ENCODE assay signal across 8 cellular contexts in genomic region chr14:95319312-95320075, GRCh38. TPM values are rescaled to one million over a fixed set of nuclear protein-coding genes. Genes with fewer than 3 reads are reported as not detected.
DNase-seq lines count a peak whose midpoint lies in the region; ATAC-seq and TF ChIP-seq lines count a peak whose summit lies in the region.

TSS of gene CLMN (minus strand) at chr14:95319908. CDS start at chr14:95319792, 116 bp downstream.

- H3K4me3 Mint-ChIP-seq in GM23338: peak within 1 kb of the TSS; percentile 83
- H3K4me3 Mint-ChIP-seq in activated naive CD8-positive, alpha-beta T cell: peak within 1 kb of the TSS; percentile 78

- peak within 1 kb of the TSS; percentile 40; the same call in 1 of the 2 replicates for H3K9ac ChIP-seq in DND-41 (ENCODE audit: low read depth, low read length)

- no peaks in the 10 kb centered on the region for H3K36me3 Mint-ChIP-seq in GM23338 (ENCODE audit: low read depth)
- no peaks in the 10 kb centered on the region for H3K36me3 Mint-ChIP-seq in activated naive CD8-positive, alpha-beta T cell

- H3K4me1 ChIP-seq in DND-41 (ENCODE audit: insufficient read depth, low read length) (peaks cover 13% of the 10 kb centered on the region), GM23338 (ENCODE audit: insufficient read depth) (peaks cover 16% of the 10 kb centered on the region), left ventricle myocardium inferior (peaks cover 45% of the 10 kb centered on the region)

- no peaks in the 10 kb centered on the region for H3F3A ChIP-seq in GM23338 (replicated peaks; ENCODE audit: low read depth)

- peaks cover 22% of the 10 kb centered on the region for H3K27me3 Mint-ChIP-seq in GM23338 (ENCODE audit: insufficient read depth, low read depth, poor library complexity)
- H3K27me3 Mint-ChIP-seq in activated naive CD8-positive, alpha-beta T cell: peaks cover 7% of the 10 kb centered on the region

- intact Hi-C loops in left ventricle myocardium inferior (cut with micrococcal nuclease): no loop called here

- no peaks in the 10 kb centered on the region for H3K36me3 ChIP-seq in DND-41 (ENCODE audit: insufficient read depth, low read length)
- H3K36me3 ChIP-seq in GM23338 (ENCODE audit: insufficient read depth): no peaks in the 10 kb centered on the region
- no peaks in the 10 kb centered on the region for H3K36me3 ChIP-seq in left ventricle myocardium inferior

- TF ChIP-seq CTCF in DND-41 (IDR thresholded peaks at IDR 0.05; ENCODE audit: borderline replicate concordance, extremely low read depth, low read length, poor library complexity, severe bottlenecking) (no peak), GM23338 (conservative IDR thresholded peaks at IDR 0.05; ENCODE audit: low read depth in 2 of 2) (no peak), left ventricle myocardium inferior (IDR thresholded peaks at IDR 0.05; ENCODE audit: borderline replicate concordance) (peak; percentile 8)

- no peak within 1 kb of the TSS for H3K27ac Mint-ChIP-seq in GM23338
- H3K27ac Mint-ChIP-seq in activated naive CD8-positive, alpha-beta T cell: no peak within 1 kb of the TSS

- H2AFZ ChIP-seq in DND-41 (ENCODE audit: low read depth, low read length) (no peak within 1 kb of the TSS; the same call in 1 of the 2 replicates), GM23338 (peak within 1 kb of the TSS; percentile 96)

- no peaks in the 10 kb centered on the region for H3K9me2 ChIP-seq in GM23338 (ENCODE audit: insufficient read depth)

- H3K4me2 ChIP-seq in DND-41 (ENCODE audit: insufficient read depth, low read length) (peak within 1 kb of the TSS; percentile 63), GM23338 (peak within 1 kb of the TSS; percentile 92)

- peaks cover 15% of the 10 kb centered on the region for H3K4me1 Mint-ChIP-seq in GM23338
- H3K4me1 Mint-ChIP-seq in activated naive CD8-positive, alpha-beta T cell (ENCODE audit: low read depth): peaks cover 13% of the 10 kb centered on the region

- H3K27me3 ChIP-seq in DND-41 (ENCODE audit: insufficient read depth, low read length, poor library complexity) (peaks cover 17% of the 10 kb centered on the region), GM23338 (ENCODE audit: insufficient read depth) (peaks cover 32% of the 10 kb centered on the region), left ventricle myocardium inferior (ENCODE audit: low read depth) (peaks cover 4% of the 10 kb centered on the region)

- H3K79me2 ChIP-seq in DND-41 (ENCODE audit: insufficient read depth, low read length) (no peaks in the 10 kb centered on the region), GM23338 (replicated peaks; ENCODE audit: insufficient read depth) (no peaks in the 10 kb centered on the region)

- H3K4me3 ChIP-seq in DND-41 (ENCODE audit: low read depth in 1 of 2, low read length in 2 of 2) (peak within 1 kb of the TSS in 1 of 2 experiments; percentile 49; a peak in 2 of 4 replicates), GM23338 (peak within 1 kb of the TSS; percentile 81), left ventricle myocardium inferior (peak within 1 kb of the TSS; percentile 96)

- H3K27ac ChIP-seq in DND-41 (ENCODE audit: low read length) (no peak within 1 kb of the TSS), GM23338 (ENCODE audit: low read depth) (no peak within 1 kb of the TSS), left ventricle myocardium inferior (replicated peaks) (peak within 1 kb of the TSS; percentile 86)

- no peaks in the 10 kb centered on the region for H3K9me3 Mint-ChIP-seq in GM23338
- H3K9me3 Mint-ChIP-seq in activated naive CD8-positive, alpha-beta T cell (ENCODE audit: low read depth): no peaks in the 10 kb centered on the region

- no peaks in the 10 kb centered on the region for H3K9me3 ChIP-seq in DND-41 (ENCODE audit: insufficient read depth, low read length, severe bottlenecking)
- H3K9me3 ChIP-seq in left ventricle myocardium inferior (replicated peaks): no peaks in the 10 kb centered on the region

- H4K20me1 ChIP-seq in DND-41 (ENCODE audit: insufficient read depth, low read length) (no peaks in the 10 kb centered on the region), GM23338 (replicated peaks; ENCODE audit: insufficient read depth) (no peaks in the 10 kb centered on the region)

- DNase-seq in DND-41 (peak; percentile 25), GM23338 (ENCODE audit: low spot score) (peak; percentile 73), NOMO-1 treated with DMSO at 0.1 percent for 48 hours (lab: John Stamatoyannopoulos, UW; ENCODE audit: unreplicated experiment) (peak; percentile 60), left ventricle myocardium inferior (peak; percentile 44), putamen (ENCODE audit: low spot score) (peak; percentile 66), GOT3 (lab: John Stamatoyannopoulos, UW) (no peak)

- ATAC-seq in DND-41 (ENCODE audit: insufficient read depth, low read depth): peak; percentile 53
- ATAC-seq in GM23338: peak; percentile 54
- no peak for ATAC-seq in GM18858 (IDR thresholded peaks at IDR 0.05; ENCODE audit: unreplicated experiment)

TF ChIP-seq in GM23338, 12 proteins besides CTCF, POLR2A, EP300 and RAD21:
- TF ChIP-seq CREB1 (CRISPR knock-in tag; IDR thresholded peaks at IDR 0.05; ENCODE audit: low read depth): 0 out of 2 replicates have a peak, but pooled peaks have one; percentile 9
- no peak for TF ChIP-seq JUNB (IDR thresholded peaks at IDR 0.05; ENCODE audit: unreplicated experiment)

RNA-seq across cellular contexts. Expression of gene CLMN, which starts in this region (rescaled TPM):
- total RNA-seq in GM23338 (2014; rRNA removed; shearing (Covaris generic)): 5.2 and 5.7 TPM in 2 replicates
- polyA plus RNA-seq in GM23338 (2016; fragmentation: Nextera tagmentation; extraction: Ambion mirVana): 2.8 and 3.2 TPM in 2 replicates
- 3.7 TPM for total RNA-seq in left ventricle myocardium inferior
